In the genomic region with DNA sequence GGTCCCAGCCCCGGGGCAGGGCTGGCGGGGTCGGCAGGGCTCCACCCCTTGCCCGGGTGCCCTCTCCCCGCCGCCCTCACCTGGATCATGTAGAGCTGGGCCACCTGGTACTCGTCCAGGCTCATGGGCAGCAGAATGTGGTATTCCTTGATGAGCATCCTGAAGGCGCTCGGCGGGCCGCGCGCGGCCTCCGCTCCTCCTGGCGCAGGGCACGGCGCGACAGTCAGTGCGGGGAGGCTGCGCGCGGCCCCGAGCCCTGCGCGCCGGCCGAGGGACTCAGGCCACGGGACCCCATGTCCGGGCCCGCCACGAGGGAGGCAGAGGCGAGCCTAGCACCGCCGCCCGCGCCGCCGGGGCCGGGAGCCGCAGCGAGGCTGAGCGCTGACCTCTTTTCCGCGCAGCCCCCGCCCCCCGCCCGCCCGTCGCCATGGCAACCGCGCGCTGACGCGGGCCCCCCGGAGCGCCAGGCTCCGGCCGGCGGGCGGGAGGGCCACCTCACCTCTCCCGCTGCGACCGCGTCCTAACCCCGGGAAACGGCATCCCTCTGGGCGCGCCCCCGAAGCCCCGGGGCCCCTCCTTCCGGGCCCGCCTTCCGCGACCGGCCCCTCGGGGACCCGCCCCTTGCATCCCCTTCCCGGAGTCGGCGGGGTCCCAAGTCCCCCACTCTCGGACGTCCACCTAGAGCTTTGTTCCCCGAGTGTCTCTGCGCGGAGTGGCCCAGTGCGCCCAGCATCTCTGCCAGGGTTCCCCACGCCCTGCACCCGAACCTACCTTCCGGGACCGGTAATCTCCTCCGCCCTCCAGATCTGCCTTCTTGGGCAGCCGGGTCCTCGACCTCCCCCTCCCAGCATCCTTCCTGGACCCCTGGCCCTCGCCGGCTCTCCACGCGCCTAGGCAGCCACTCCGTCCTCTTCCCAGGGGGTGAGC, we compare ENCODE assay signal across 9 cellular contexts. TPM values are rescaled to one million over a fixed set of nuclear protein-coding genes. Genes with fewer than 3 reads are reported as not detected.
DNase-seq lines count a peak whose midpoint lies in the region; ATAC-seq, FAIRE-seq and TF ChIP-seq lines count a peak whose summit lies in the region.
"Had no signal": no experiment of that assay in that cellular context is flagged by ENCODE, and none has a peak within 500 bp of the region (broad histone marks: within the 10 kb centered on the region; RNA-seq: fewer than 3 reads in every experiment).

No MANE protein-coding gene starts in this region.

- no peak for TF ChIP-seq POLR2A in H1 (IDR thresholded peaks at IDR 0.05; ENCODE audit: control extremely low read depth in 1 of 2, low read depth in 2 of 2, low read length in 2 of 2)

- H3K27ac Mint-ChIP-seq in naive thymus-derived CD8-positive, alpha-beta T cell: peak overlapping the region; percentile 68 to 96 (median 89)

- no peak for DNase-seq in HL-60 (ENCODE audit: low read depth in 1 of 2, low spot score in 1 of 2)
- no peak for DNase-seq in WERI-Rb-1
- DNase-seq in H1 (ENCODE audit: low read depth in 1 of 2, low spot score in 2 of 2): peak in 1 of 2 experiments; percentile 71
- DNase-seq in naive thymus-derived CD8-positive, alpha-beta T cell: peak in 6 of 10 donors; percentile 26 to 58 (median 39)
- no peak for DNase-seq in GF-D8 (lab: John Stamatoyannopoulos, UW)

- peaks cover 0 to 28% (median 0%) of the 10 kb centered on the region in 3 donors for H3K36me3 Mint-ChIP-seq in naive thymus-derived CD8-positive, alpha-beta T cell

- H3K4me1 ChIP-seq in BLaER1 (peaks cover 67% of the 10 kb centered on the region), H1 (replicated peaks in 1 of 4; ENCODE audit: control insufficient read depth in 3 of 4, insufficient read depth in 4 of 4, low read length in 3 of 4) (peaks cover 0 to 30% (median 10%) of the 10 kb centered on the region in 4 experiments; a peak in 6 of 7 replicates)

- no peaks in the 10 kb centered on the region for H3K9me3 Mint-ChIP-seq in naive thymus-derived CD8-positive, alpha-beta T cell

- H3K4me3 ChIP-seq in BLaER1 (peak overlapping the region; percentile 81), HL-60 (replicated peaks; ENCODE audit: insufficient read depth, low read length) (peak overlapping the region; percentile 89), WERI-Rb-1 (ENCODE audit: low read depth, low read length) (peak overlapping the region; percentile 88), H1 (ENCODE audit: extremely low read depth in 1 of 4, insufficient read depth in 2 of 4, low read depth in 3 of 4, low read length in 4 of 4) (peak overlapping the region; percentile 69 to 94 (median 75))

- H2BK5ac ChIP-seq in H1 (ENCODE audit: low read depth, low read length): no peak overlapping the region; the same call in 1 of the 2 replicates

- no peak overlapping the region for H4K5ac ChIP-seq in H1 (ENCODE audit: insufficient read length, low read depth, low read length)

- peak overlapping the region; percentile 78; the same call in 1 of the 2 replicates for H3K18ac ChIP-seq in H1 (ENCODE audit: extremely low read depth, low read length)

- no peak overlapping the region for H2BK120ac ChIP-seq in H1 (replicated peaks; ENCODE audit: low read depth, low read length)

- no peak overlapping the region for H2AK5ac ChIP-seq in H1 (ENCODE audit: low read depth, low read length)

- H3K27me3 Mint-ChIP-seq in naive thymus-derived CD8-positive, alpha-beta T cell: peaks cover 0 to 2% (median 0%) of the 10 kb centered on the region in 5 donors

- H3K27ac ChIP-seq in BLaER1 (peak overlapping the region; percentile 76), HL-60 (replicated peaks) (peak overlapping the region; percentile 71), WERI-Rb-1 (peak overlapping the region; percentile 71), H1 (ENCODE audit: low read depth, low read length) (no peak overlapping the region)

- H3K4me1 Mint-ChIP-seq in naive thymus-derived CD8-positive, alpha-beta T cell: peaks cover 36 to 57% (median 54%) of the 10 kb centered on the region in 4 donors

- no peak overlapping the region for H3K23ac ChIP-seq in H1 (ENCODE audit: insufficient read length)

- 4% methylated on average over 39 of the region's 99 CpGs; no CpG with 5 or more reads in 1 of the 2 experiments for WGBS in H1 (ENCODE audit: extremely low coverage in 1 of 2, insufficient coverage in 1 of 2, insufficient read length in 1 of 2, insufficient replicate concordance in 2 of 2, low coverage in 1 of 2, low lambda C conversion rate in 2 of 2, missing lambda C conversion rate in 1 of 2), 2 experiments

- H3K79me1 ChIP-seq in H1 (ENCODE audit: low read depth, low read length): no peaks in the 10 kb centered on the region

- 0 out of 4 replicates have a peak, but pooled peaks cover 0 to 8% of the 10 kb centered on the region in 2 experiments for H3K79me2 ChIP-seq in H1 (ENCODE audit: control insufficient read depth in 1 of 2, insufficient read depth in 2 of 2, low read length in 2 of 2)

- no peak overlapping the region for H3K56ac ChIP-seq in H1 (replicated peaks; ENCODE audit: insufficient read length, low read depth, low read length)

- no peak overlapping the region for H3K4ac ChIP-seq in H1 (replicated peaks; ENCODE audit: insufficient read length, low read depth, low read length)

- TF ChIP-seq CTCF in HL-60 (IDR thresholded peaks at IDR 0.05; ENCODE audit: insufficient read depth, low read length): no peak
- TF ChIP-seq CTCF in WERI-Rb-1 (IDR thresholded peaks at IDR 0.05; ENCODE audit: low read depth, low read length): no peak
- TF ChIP-seq CTCF in H1 (IDR thresholded peaks at IDR 0.05; ENCODE audit: control extremely low read depth in 1 of 3, insufficient read depth in 1 of 3, low read depth in 1 of 3, low read length in 3 of 3): no peak

- H3K27me3 ChIP-seq in BLaER1 (peaks cover 9% of the 10 kb centered on the region; the same call in 1 of the 2 replicates), HL-60 (ENCODE audit: insufficient read depth, poor library complexity, severe bottlenecking) (no peaks in the 10 kb centered on the region), WERI-Rb-1 (ENCODE audit: insufficient read depth, low read depth, severe bottlenecking) (no peaks in the 10 kb centered on the region), H1 (replicated peaks in 1 of 4; ENCODE audit: control insufficient read depth in 3 of 4, extremely low read depth in 1 of 4, insufficient read depth in 3 of 4, low read length in 3 of 4) (peaks cover 0 to 8% (median 4%) of the 10 kb centered on the region in 4 experiments; a peak in 3 of 7 replicates)

- POLR2A ChIA-PET in H1 (lab: Charles Lee; ENCODE audit: partially characterized antibody): interaction anchor here (1.1 to 1.5 kb wide), 4 partner anchors 16 to 133 kb away, joined by 3 read pairs; a partner anchor contains a TSS
- POLR2A ChIA-PET in naive thymus-derived CD8-positive, alpha-beta T cell (lab: Charles Lee): interaction anchor here (0.5 to 8.8 kb wide), 19 partner anchors 10 to 153 kb away, joined by 3 to 118 read pairs (median 7); a partner anchor contains a TSS

- H3K14ac ChIP-seq in H1 (ENCODE audit: insufficient read length): no peak overlapping the region

- no peak for TF ChIP-seq RAD21 in H1 (IDR thresholded peaks at IDR 0.05 in 1 of 2, conservative IDR thresholded peaks at IDR 0.05 in 1 of 2; ENCODE audit: low read depth in 2 of 2, low read length in 2 of 2)

- H4K20me1 ChIP-seq in BLaER1 (peaks cover 51% of the 10 kb centered on the region), H1 (replicated peaks in 1 of 2; ENCODE audit: control insufficient read depth in 1 of 2, insufficient read depth in 2 of 2, low read length in 2 of 2) (peaks cover 6 to 16% of the 10 kb centered on the region in 2 experiments)

- H2BK15ac ChIP-seq in H1 (ENCODE audit: low read length): no peak overlapping the region

- no peak overlapping the region for H2BK20ac ChIP-seq in H1 (ENCODE audit: low read length)

- no peak for TF ChIP-seq EP300 in H1 (IDR thresholded peaks at IDR 0.05; ENCODE audit: borderline replicate concordance in 1 of 2, low read depth in 2 of 2, low read length in 2 of 2)

- H3K9ac ChIP-seq in BLaER1 (peak overlapping the region; percentile 81), H1 (replicated peaks in 1 of 4; ENCODE audit: extremely low read depth in 1 of 4, low read depth in 3 of 4, low read length in 3 of 4) (peak overlapping the region in 3 of 4 experiments; percentile 29 to 61 (median 38); a peak in 5 of 7 replicates)

- peaks cover 34% of the 10 kb centered on the region for H3K36me3 ChIP-seq in BLaER1
- H3K36me3 ChIP-seq in WERI-Rb-1: peaks cover 47% of the 10 kb centered on the region
- H3K36me3 ChIP-seq in H1 (ENCODE audit: control insufficient read depth in 2 of 4, insufficient read depth in 4 of 4, low read length in 3 of 4): peaks cover 0 to 8% (median 2%) of the 10 kb centered on the region in 4 experiments; a peak in 5 of 8 replicates

- no peak overlapping the region for H4K8ac ChIP-seq in H1 (ENCODE audit: extremely low read depth, insufficient read depth, low read length)

- H3K4me3 Mint-ChIP-seq in naive thymus-derived CD8-positive, alpha-beta T cell: peak overlapping the region; percentile 86 to 94 (median 90)

- peak overlapping the region; percentile 46 for H4K91ac ChIP-seq in H1 (replicated peaks; ENCODE audit: insufficient read length, low read length)

- H2BK12ac ChIP-seq in H1 (ENCODE audit: low read depth, low read length): no peak overlapping the region

- peak overlapping the region; percentile 26; the same call in 1 of the 2 replicates for H2AFZ ChIP-seq in H1 (ENCODE audit: low read length)

- H3K9me3 ChIP-seq in BLaER1 (no peaks in the 10 kb centered on the region), WERI-Rb-1 (ENCODE audit: severe bottlenecking) (no peaks in the 10 kb centered on the region), H1 (ENCODE audit: insufficient read depth in 2 of 2, low read depth in 1 of 2, low read length in 1 of 2) (no peaks in the 10 kb centered on the region)

- ATAC-seq in naive thymus-derived CD8-positive, alpha-beta T cell: no peak
- no peak for ATAC-seq in GM18861 (IDR thresholded peaks at IDR 0.05; ENCODE audit: unreplicated experiment)
- no peak for ATAC-seq in HG03378 (IDR thresholded peaks at IDR 0.05; ENCODE audit: unreplicated experiment)

- no peak for FAIRE-seq in H1 (lab: Jason Lieb, UNC)

- CTCF ChIA-PET in H1 (lab: Charles Lee; ENCODE audit: partially characterized antibody): interaction anchor here (1.3 to 1.5 kb wide), 2 partner anchors 11 to 85 kb away, joined by 3 to 4 read pairs; no protein-coding TSS in a partner anchor

- H3K4me2 ChIP-seq in BLaER1: peak overlapping the region; percentile 94
- H3K4me2 ChIP-seq in H1 (ENCODE audit: insufficient read depth in 1 of 2, low read depth in 2 of 2, low read length in 2 of 2): peak overlapping the region; percentile 70 to 98

- H3K23me2 ChIP-seq in H1 (ENCODE audit: low read depth, low read length): peaks cover 24% of the 10 kb centered on the region

RNA-seq across cellular contexts. Expression of a gene that starts 0.9 kb away (rescaled TPM):
- 52.7 and 55.0 TPM in 2 replicates for total RNA-seq in H1 (2021; fragmentation: NEBNext Ultra II Directional; extraction: Animal tissue kit (Norgen Biotek cat#: 25700))
- polyA plus RNA-seq in H1 (2011; rRNA removed): 27.2 and 45.1 TPM in 2 replicates
- polyA plus RNA-seq in H1 (2011; cell fraction: cytosol; rRNA removed): 26.4 TPM
- 74.8 TPM for polyA plus RNA-seq in H1 (2011; cell fraction: nucleus; rRNA removed)
- 24.2 to 30.4 TPM (median 27.3 TPM) in 4 replicates for polyA plus RNA-seq in H1 (2012, experiment 1 of 2)
- 25.8 TPM for polyA plus RNA-seq in H1 (2012, experiment 2 of 2)
- 28.4 TPM for polyA plus RNA-seq in H1 (2013, experiment 1 of 2)
- 28.5 TPM for polyA plus RNA-seq in H1 (2013, experiment 2 of 2)
- polyA minus RNA-seq in H1 (2011; rRNA and poly(A)+ RNA removed): 14.8 and 18.7 TPM in 2 replicates
- 32.3 TPM for polyA minus RNA-seq in H1 (2011; cell fraction: cytosol; rRNA and poly(A)+ RNA removed)
- polyA minus RNA-seq in H1 (2011; cell fraction: nucleus; rRNA and poly(A)+ RNA removed): 30.9 TPM
- total RNA-seq in naive thymus-derived CD8-positive, alpha-beta T cell: 100 to 1,000 TPM; 118 to 120 TPM
- polyA plus RNA-seq in naive thymus-derived CD8-positive, alpha-beta T cell: 10 to 100 TPM; 13.8 to 36.5 (median 15.9) TPM

RNA-seq across cellular contexts. Expression of a gene that starts 3.7 kb away (rescaled TPM):
- total RNA-seq in H1 (2021; fragmentation: NEBNext Ultra II Directional; extraction: Animal tissue kit (Norgen Biotek cat#: 25700)): 47.3 and 49.6 TPM in 2 replicates
- 65.1 and 89.6 TPM in 2 replicates for polyA plus RNA-seq in H1 (2011; rRNA removed)
- 33.8 TPM for polyA plus RNA-seq in H1 (2011; cell fraction: cytosol; rRNA removed)
- polyA plus RNA-seq in H1 (2011; cell fraction: nucleus; rRNA removed): 39.1 TPM
- 37.4 to 52.9 TPM (median 45.6 TPM) in 4 replicates for polyA plus RNA-seq in H1 (2012, experiment 1 of 2)
- polyA plus RNA-seq in H1 (2012, experiment 2 of 2): 65.6 TPM
- 35.4 TPM for polyA plus RNA-seq in H1 (2013, experiment 1 of 2)
- polyA plus RNA-seq in H1 (2013, experiment 2 of 2): 38.4 TPM
- polyA minus RNA-seq in H1 (2011; rRNA and poly(A)+ RNA removed): 12.5 and 16.2 TPM in 2 replicates
- 28.0 TPM for polyA minus RNA-seq in H1 (2011; cell fraction: cytosol; rRNA and poly(A)+ RNA removed)
- 25.7 TPM for polyA minus RNA-seq in H1 (2011; cell fraction: nucleus; rRNA and poly(A)+ RNA removed)
- total RNA-seq in naive thymus-derived CD8-positive, alpha-beta T cell: 10 to 100 TPM; 41.8 to 46.4 TPM
- polyA plus RNA-seq in naive thymus-derived CD8-positive, alpha-beta T cell: 10 to 100 TPM; 75.9 to 96.8 (median 79.5) TPM

RNA-seq across cellular contexts. Expression of a gene that starts 19.0 kb away (rescaled TPM):
- total RNA-seq in H1 (2021; fragmentation: NEBNext Ultra II Directional; extraction: Animal tissue kit (Norgen Biotek cat#: 25700)): not detected in 2 replicates
- not detected in 2 replicates for polyA plus RNA-seq in H1 (2011; rRNA removed)
- not detected for polyA plus RNA-seq in H1 (2011; cell fraction: cytosol; rRNA removed)
- polyA plus RNA-seq in H1 (2011; cell fraction: nucleus; rRNA removed): not detected
- not detected in 4 replicates for polyA plus RNA-seq in H1 (2012, experiment 1 of 2)
- not detected for polyA plus RNA-seq in H1 (2012, experiment 2 of 2)
- polyA plus RNA-seq in H1 (2013, experiment 1 of 2): not detected
- not detected for polyA plus RNA-seq in H1 (2013, experiment 2 of 2)
- polyA minus RNA-seq in H1 (2011; rRNA and poly(A)+ RNA removed): not detected in 2 replicates
- polyA minus RNA-seq in H1 (2011; cell fraction: cytosol; rRNA and poly(A)+ RNA removed): not detected
- polyA minus RNA-seq in H1 (2011; cell fraction: nucleus; rRNA and poly(A)+ RNA removed): not detected
- total RNA-seq in naive thymus-derived CD8-positive, alpha-beta T cell: not detected
- polyA plus RNA-seq in naive thymus-derived CD8-positive, alpha-beta T cell: not detected
- total RNA-seq: HT1080 had no signal

RNA-seq across cellular contexts. Expression of a gene that starts 21.5 kb away (rescaled TPM):
- 28.8 and 29.8 TPM in 2 replicates for total RNA-seq in H1 (2021; fragmentation: NEBNext Ultra II Directional; extraction: Animal tissue kit (Norgen Biotek cat#: 25700))
- polyA plus RNA-seq in H1 (2011; rRNA removed): 54.4 and 68.6 TPM in 2 replicates
- polyA plus RNA-seq in H1 (2011; cell fraction: cytosol; rRNA removed): 66.1 TPM
- polyA plus RNA-seq in H1 (2011; cell fraction: nucleus; rRNA removed): 52.2 TPM
- 25.4 to 39.2 TPM (median 35.0 TPM) in 4 replicates for polyA plus RNA-seq in H1 (2012, experiment 1 of 2)
- 35.9 TPM for polyA plus RNA-seq in H1 (2012, experiment 2 of 2)
- 19.5 TPM for polyA plus RNA-seq in H1 (2013, experiment 1 of 2)
- 19.1 TPM for polyA plus RNA-seq in H1 (2013, experiment 2 of 2)
- 27.2 TPM in 2 replicates for polyA minus RNA-seq in H1 (2011; rRNA and poly(A)+ RNA removed)
- polyA minus RNA-seq in H1 (2011; cell fraction: cytosol; rRNA and poly(A)+ RNA removed): 19.8 TPM
- polyA minus RNA-seq in H1 (2011; cell fraction: nucleus; rRNA and poly(A)+ RNA removed): 17.7 TPM
- total RNA-seq in naive thymus-derived CD8-positive, alpha-beta T cell: 100 to 1,000 TPM; 136 to 141 TPM
- 100 to 1,000 TPM; 146 to 169 (median 146) TPM for polyA plus RNA-seq in naive thymus-derived CD8-positive, alpha-beta T cell

RNA-seq across cellular contexts. Expression of a gene that starts 35.2 kb away (rescaled TPM):
- total RNA-seq in H1 (2021; fragmentation: NEBNext Ultra II Directional; extraction: Animal tissue kit (Norgen Biotek cat#: 25700)): 32.4 and 33.5 TPM in 2 replicates
- polyA plus RNA-seq in H1 (2011; rRNA removed): 229 and 268 TPM in 2 replicates
- 137 TPM for polyA plus RNA-seq in H1 (2011; cell fraction: cytosol; rRNA removed)
- 92.9 TPM for polyA plus RNA-seq in H1 (2011; cell fraction: nucleus; rRNA removed)
- polyA plus RNA-seq in H1 (2012, experiment 1 of 2): 33.1 to 44.0 TPM (median 41.7 TPM) in 4 replicates
- polyA plus RNA-seq in H1 (2012, experiment 2 of 2): 29.0 TPM
- polyA plus RNA-seq in H1 (2013, experiment 1 of 2): 35.4 TPM
- polyA plus RNA-seq in H1 (2013, experiment 2 of 2): 38.9 TPM
- polyA minus RNA-seq in H1 (2011; rRNA and poly(A)+ RNA removed): 3.5 and 4.4 TPM in 2 replicates
- polyA minus RNA-seq in H1 (2011; cell fraction: cytosol; rRNA and poly(A)+ RNA removed): 15.0 TPM
- 24.3 TPM for polyA minus RNA-seq in H1 (2011; cell fraction: nucleus; rRNA and poly(A)+ RNA removed)
- total RNA-seq in naive thymus-derived CD8-positive, alpha-beta T cell: 100 to 1,000 TPM; 105 to 111 TPM
- 100 to 1,000 TPM; 128 to 148 (median 144) TPM for polyA plus RNA-seq in naive thymus-derived CD8-positive, alpha-beta T cell

Comparison
In these comparisons a context has a peak if more than half of its experiments do, and no peak if none do; other contexts are left out.
1. DNase-seq: peak in naive thymus-derived CD8-positive, alpha-beta T cell (6 of 10); none in HL-60 (0 of 2), WERI-Rb-1 (single experiment) and GF-D8 (single experiment).
2. Peak in every context shown above with its lines, with median percentiles within 50 percentile points of each other: H3K4me3 ChIP-seq.